In genomic region chr2:55460562-55460961, GRCh38 we compare ENCODE assay signal across 16 cellular contexts. TPM values are rescaled to one million over a fixed set of nuclear protein-coding genes. Genes with fewer than 3 reads are reported as not detected.
A peak's percentile ranks its signal among the peaks of the same experiment; 100 is the strongest.
DNase-seq lines count a peak whose midpoint lies in the region; ATAC-seq and TF ChIP-seq lines count a peak whose summit lies in the region.
"Had no signal": no experiment of that assay in that cellular context is flagged by ENCODE, and none has a peak within 500 bp of the region (broad histone marks: within the 10 kb centered on the region; RNA-seq: fewer than 3 reads in every experiment).

No MANE protein-coding gene starts in this region.

- no peaks in the 10 kb centered on the region for H3K79me2 ChIP-seq in PC-9 (ENCODE audit: low read depth)

- H4K20me1 ChIP-seq in PC-9 (ENCODE audit: insufficient read depth) = no peaks in the 10 kb centered on the region

- H3K9me2 ChIP-seq in PC-9 (ENCODE audit: insufficient read depth) = no peaks in the 10 kb centered on the region

- DNase-seq in GM12865 (ENCODE audit: low read depth) (peak; percentile 5), PC-9 (peak in 1 of 2 experiments; percentile 8), fibroblast of pulmonary artery (ENCODE audit: low read depth) (peak; percentile 26), skeletal muscle cell (ENCODE audit: low read depth) (peak; percentile 13), left colon (no peak), T-helper 2 cell (no peak)
- DNase-seq: activated effector memory CD4-positive, alpha-beta T cell treated with anti-CD3 and anti-CD28 coated beads, Interleukin-2, amount 50 U/mL, for 16 hours; CD4-positive, alpha-beta memory T cell; GDM1; NCI-H1436 treated with DMSO at 0.1 percent for 48 hours; NCI-H446 treated with DMSO at 0.1 percent for 48 hours; psoas muscle; WERI-Rb-1 had no signal

- TF ChIP-seq CTCF in GM12865 (IDR thresholded peaks at IDR 0.05; ENCODE audit: insufficient read depth, low read depth, low read length, missing control alignments) (no peak), PC-9 (conservative IDR thresholded peaks at IDR 0.05) (no peak), fibroblast of pulmonary artery (IDR thresholded peaks at IDR 0.05; ENCODE audit: low read length, missing control alignments) (no peak)

- H3K36me3 ChIP-seq in PC-9 (ENCODE audit: low read depth) = no peaks in the 10 kb centered on the region
- H3K36me3 ChIP-seq: suprapubic skin, WERI-Rb-1 had no signal

- H3K4me1 ChIP-seq in PC-9 (replicated peaks; ENCODE audit: insufficient read depth) = peaks cover 16% of the 10 kb centered on the region
- H3K4me1 ChIP-seq: psoas muscle, suprapubic skin had no signal

- BruUV-seq in PC-9 (replicated peaks; lab: Mats Ljungman, UMichigan) = no TSS peak

- H3F3A ChIP-seq in PC-9 (ENCODE audit: insufficient read depth, low read depth) = no peaks in the 10 kb centered on the region; the same call in 1 of the 2 replicates

- H3K9me3 ChIP-seq in PC-9 (ENCODE audit: insufficient read depth, low read depth) = no peaks in the 10 kb centered on the region
- H3K9me3 ChIP-seq: psoas muscle, suprapubic skin had no signal

- H3K27ac ChIP-seq in PC-9 = no peak overlapping the region
- H3K27ac ChIP-seq: psoas muscle, suprapubic skin, WERI-Rb-1 had no signal

- POLR2A ChIA-PET in PC-9 (lab: Charles Lee; ENCODE audit: unreplicated experiment) = no interaction called here

- peak overlapping the region; percentile 52 for H3K4me2 ChIP-seq in PC-9
- H3K4me2 ChIP-seq: GM23338 had no signal

- ATAC-seq in left colon (no peak), HG03378 (IDR thresholded peaks at IDR 0.05; ENCODE audit: unreplicated experiment) (no peak)
- ATAC-seq: GM23338, psoas muscle had no signal

- no peak overlapping the region for H3K4me3 ChIP-seq in GM12865 (ENCODE audit: low read depth, low read length)
- H3K4me3 ChIP-seq in PC-9 = no peak overlapping the region
- H3K4me3 ChIP-seq in fibroblast of pulmonary artery (replicated peaks; ENCODE audit: low read depth, low read length) = no peak overlapping the region
- H3K4me3 ChIP-seq in skeletal muscle cell (ENCODE audit: low read depth, low read length) = no peak overlapping the region
- H3K4me3 ChIP-seq: GM23338, psoas muscle, suprapubic skin had no signal

- no peaks in the 10 kb centered on the region for H3K27me3 ChIP-seq in PC-9 (ENCODE audit: insufficient read depth, low read depth)
- H3K27me3 ChIP-seq: suprapubic skin had no signal

- H2AFZ ChIP-seq in PC-9 = peak overlapping the region; percentile 30

- CTCF ChIA-PET in PC-9 (lab: Charles Lee) = no interaction called here

- intact Hi-C loops in PC-9 (cut with micrococcal nuclease; ENCODE audit: unreplicated experiment) = no loop called here
- intact Hi-C loops in left colon (cut with DNase I, micrococcal nuclease) = no loop called here

RNA-seq across cellular contexts. Expression of gene CCDC88A, which starts 40.9 kb away (rescaled TPM):
- total RNA-seq in PC-9 (2021) (12.0 and 12.3 TPM in 2 replicates), left colon (10 to 100 TPM in 1 of 2 donors, 1 to 10 TPM in 1; 5.5 to 13.4 TPM)

RNA-seq across cellular contexts. Expression of gene CFAP36, which starts 59.0 kb away (rescaled TPM):
- total RNA-seq in PC-9 (2021) (51.5 and 56.4 TPM in 2 replicates), left colon (10 to 100 TPM; 13.3 to 17.5 TPM)

Comparison
In these comparisons a context has a peak if more than half of its experiments do, and no peak if none do; other contexts are left out.
1. DNase-seq: peak in GM12865 (single experiment), fibroblast of pulmonary artery (single experiment) and skeletal muscle cell (single experiment); none in left colon (0 of 2) and T-helper 2 cell (0 of 5).